In genomic region chr9:124450241-124450924, GRCh38 we compare ENCODE assay signal across 11 cellular contexts. TPM values are rescaled to one million over a fixed set of nuclear protein-coding genes. Genes with fewer than 3 reads are reported as not detected.
A peak's percentile ranks its signal among the peaks of the same experiment; 100 is the strongest.
DNase-seq lines count a peak whose midpoint lies in the region; ATAC-seq and TF ChIP-seq lines count a peak whose summit lies in the region.
"Had no signal": no experiment of that assay in that cellular context is flagged by ENCODE, and none has a peak within 500 bp of the region (broad histone marks: within the 10 kb centered on the region; RNA-seq: fewer than 3 reads in every experiment).

TSS of gene ADGRD2 (plus strand) at chr9:124450451. CDS start at chr9:124451667, 1,216 bp downstream.

- no peak within 1 kb of the TSS for H3K27ac Mint-ChIP-seq in natural killer cell
- H3K27ac Mint-ChIP-seq in natural killer cell treated with Interleukin-12 subunit alpha and Interleukin-12 subunit beta and Interleukin-15 and Interleukin-18, amount 100 ng/mL, for 72 hours, result no peak within 1 kb of the TSS
- no peak within 1 kb of the TSS for H3K27ac Mint-ChIP-seq in activated naive CD8-positive, alpha-beta T cell treated with anti-CD3 and anti-CD28 coated beads, Interleukin-2, amount 10 ng/mL, durations not matched to agents 7 days and 5 days

- H3K4me1 ChIP-seq in iPS-20b (ENCODE audit: insufficient read depth, low read length), result peaks cover 4% of the 10 kb centered on the region; the same call in 1 of the 2 replicates
- H3K4me1 ChIP-seq in aorta (ENCODE audit: control insufficient read depth in 1 of 2, insufficient read depth in 2 of 2, low read length in 2 of 2), result no peaks in the 10 kb centered on the region
- H3K4me1 ChIP-seq in tibial nerve, result peaks cover 0 to 24% (median 0%) of the 10 kb centered on the region in 4 donors

- H3K4me3 Mint-ChIP-seq in natural killer cell, result peak within 1 kb of the TSS; percentile 28
- no peak within 1 kb of the TSS for H3K4me3 Mint-ChIP-seq in natural killer cell treated with Interleukin-12 subunit alpha and Interleukin-12 subunit beta and Interleukin-15 and Interleukin-18, amount 100 ng/mL, for 72 hours
- H3K4me3 Mint-ChIP-seq in activated naive CD8-positive, alpha-beta T cell treated with anti-CD3 and anti-CD28 coated beads, Interleukin-2, amount 10 ng/mL, durations not matched to agents 7 days and 5 days, result no peak within 1 kb of the TSS

- H3K4me3 ChIP-seq in iPS-20b (ENCODE audit: low read length) (peak within 1 kb of the TSS; percentile 71), aorta (ENCODE audit: low read length in 2 of 2) (no peak within 1 kb of the TSS), tibial nerve (no peak within 1 kb of the TSS)

- no peaks in the 10 kb centered on the region for H3K4me1 Mint-ChIP-seq in natural killer cell
- H3K4me1 Mint-ChIP-seq in natural killer cell treated with Interleukin-12 subunit alpha and Interleukin-12 subunit beta and Interleukin-15 and Interleukin-18, amount 100 ng/mL, for 72 hours (ENCODE audit: low read depth in 2 of 2), result no peaks in the 10 kb centered on the region
- H3K4me1 Mint-ChIP-seq in activated naive CD8-positive, alpha-beta T cell treated with anti-CD3 and anti-CD28 coated beads, Interleukin-2, amount 10 ng/mL, durations not matched to agents 7 days and 5 days, result no peaks in the 10 kb centered on the region

- WGBS in aorta, 2 donors, result 5 to 6% methylated on average over 36 to 41 of the region's 41 CpGs
- 3 to 12% methylated on average over 19 to 39 of the region's 41 CpGs for WGBS in tibial nerve, 2 donors

- ATAC-seq in natural killer cell (peak in 2 of 3 donors; percentile 30 to 36), aorta (ENCODE audit: low FRiP score) (no peak), GM21515 (IDR thresholded peaks at IDR 0.05; ENCODE audit: unreplicated experiment) (no peak), GM19397 (IDR thresholded peaks at IDR 0.05; ENCODE audit: unreplicated experiment) (no peak)
- ATAC-seq in natural killer cell treated with Interleukin-12 subunit alpha and Interleukin-12 subunit beta and Interleukin-15 and Interleukin-18, amount 100 ng/mL, for 72 hours, result no peak
- no peak for ATAC-seq in activated naive CD8-positive, alpha-beta T cell treated with anti-CD3 and anti-CD28 coated beads, Interleukin-2, amount 10 ng/mL, durations not matched to agents 7 days and 5 days (ENCODE audit: low read depth)

- POLR2A ChIA-PET in activated naive CD8-positive, alpha-beta T cell treated with anti-CD3 and anti-CD28 coated beads, Interleukin-2, amount 10 ng/mL, durations not matched to agents 7 days and 5 days (lab: Charles Lee), result no interaction called here

- TF ChIP-seq EP300 in tibial nerve (IDR thresholded peaks at IDR 0.05), result no peak

- H3K36me3 ChIP-seq in iPS-20b (ENCODE audit: insufficient read depth, low read depth, low read length) (no peaks in the 10 kb centered on the region), aorta (ENCODE audit: control insufficient read depth in 1 of 2, insufficient read depth in 2 of 2, low read length in 1 of 2) (no peaks in the 10 kb centered on the region), tibial nerve (no peaks in the 10 kb centered on the region)

- no peaks in the 10 kb centered on the region for H3K36me3 Mint-ChIP-seq in natural killer cell
- no peaks in the 10 kb centered on the region for H3K36me3 Mint-ChIP-seq in natural killer cell treated with Interleukin-12 subunit alpha and Interleukin-12 subunit beta and Interleukin-15 and Interleukin-18, amount 100 ng/mL, for 72 hours
- H3K36me3 Mint-ChIP-seq in activated naive CD8-positive, alpha-beta T cell treated with anti-CD3 and anti-CD28 coated beads, Interleukin-2, amount 10 ng/mL, durations not matched to agents 7 days and 5 days, result no peaks in the 10 kb centered on the region

- H3K27me3 Mint-ChIP-seq in natural killer cell (ENCODE audit: low read depth in 2 of 2), result peaks cover 15 to 30% of the 10 kb centered on the region in 2 donors
- H3K27me3 Mint-ChIP-seq in natural killer cell treated with Interleukin-12 subunit alpha and Interleukin-12 subunit beta and Interleukin-15 and Interleukin-18, amount 100 ng/mL, for 72 hours, result peaks cover 0 to 12% of the 10 kb centered on the region in 2 donors
- H3K27me3 Mint-ChIP-seq in activated naive CD8-positive, alpha-beta T cell treated with anti-CD3 and anti-CD28 coated beads, Interleukin-2, amount 10 ng/mL, durations not matched to agents 7 days and 5 days, result peaks cover 36% of the 10 kb centered on the region

- TF ChIP-seq CTCF in natural killer cell (IDR thresholded peaks at IDR 0.05) (no peak), tibial nerve (IDR thresholded peaks at IDR 0.05) (no peak)

- H3K27me3 ChIP-seq in iPS-20b (ENCODE audit: insufficient read depth, low read length) (peaks cover 39% of the 10 kb centered on the region), aorta (ENCODE audit: control insufficient read depth in 1 of 2, insufficient read depth in 2 of 2, low read length in 1 of 2) (no peaks in the 10 kb centered on the region), tibial nerve (peaks cover 0 to 51% of the 10 kb centered on the region in 2 donors)

- peak within 1 kb of the TSS; percentile 54; the same call in 1 of the 2 replicates for H3K9ac ChIP-seq in iPS-20b (ENCODE audit: low read depth, low read length)

- no peaks in the 10 kb centered on the region for H3K9me3 ChIP-seq in iPS-20b (ENCODE audit: insufficient read depth, low read depth, low read length)
- H3K9me3 ChIP-seq in aorta (ENCODE audit: control insufficient read depth, low read length), result no peaks in the 10 kb centered on the region
- no peaks in the 10 kb centered on the region for H3K9me3 ChIP-seq in tibial nerve

- DNase-seq in natural killer cell (no peak), aorta (peak; percentile 42 to 71), tibial nerve (ENCODE audit: low spot score in 2 of 2) (no peak)
- no peak for DNase-seq in natural killer cell treated with Interleukin-12 subunit alpha and Interleukin-12 subunit beta and Interleukin-15 and Interleukin-18, amount 100 ng/mL, for 72 hours (ENCODE audit: low spot score)
- DNase-seq in activated naive CD8-positive, alpha-beta T cell treated with anti-CD3 and anti-CD28 coated beads, Interleukin-2, amount 10 ng/mL, durations not matched to agents 7 days and 5 days, result peak; percentile 42
- DNase-seq: central memory CD4-positive, alpha-beta T cell had no signal

- H3K27ac ChIP-seq in iPS-20b (ENCODE audit: low read length) (no peak within 1 kb of the TSS), aorta (ENCODE audit: low read depth in 1 of 2, low read length in 2 of 2) (no peak within 1 kb of the TSS), tibial nerve (no peak within 1 kb of the TSS)

- no peak for TF ChIP-seq POLR2A in tibial nerve (IDR thresholded peaks at IDR 0.05)

- intact Hi-C loops in natural killer cell (cut with micrococcal nuclease), result no loop called here
- intact Hi-C loops in aorta (cut with DNase I), result no loop called here

- no peaks in the 10 kb centered on the region for H3K9me3 Mint-ChIP-seq in natural killer cell
- H3K9me3 Mint-ChIP-seq in natural killer cell treated with Interleukin-12 subunit alpha and Interleukin-12 subunit beta and Interleukin-15 and Interleukin-18, amount 100 ng/mL, for 72 hours, result no peaks in the 10 kb centered on the region
- no peaks in the 10 kb centered on the region for H3K9me3 Mint-ChIP-seq in activated naive CD8-positive, alpha-beta T cell treated with anti-CD3 and anti-CD28 coated beads, Interleukin-2, amount 10 ng/mL, durations not matched to agents 7 days and 5 days

RNA-seq across cellular contexts. Expression of gene ADGRD2, which starts in this region (rescaled TPM):
- total RNA-seq in natural killer cell, result not detected
- total RNA-seq in natural killer cell treated with Interleukin-12 subunit alpha and Interleukin-12 subunit beta and Interleukin-15 and Interleukin-18, amount 100 ng/mL, for 72 hours, result not detected
- not detected for total RNA-seq in activated naive CD8-positive, alpha-beta T cell treated with anti-CD3 and anti-CD28 coated beads, Interleukin-2, amount 10 ng/mL, durations not matched to agents 7 days and 5 days
- not detected for total RNA-seq in aorta
- not detected for polyA plus RNA-seq in aorta
- not detected for total RNA-seq in tibial nerve
- total RNA-seq: pulmonary artery endothelial cell, SK-MEL-5 had no signal

Comparison
In these comparisons a context has a peak if more than half of its experiments do, and no peak if none do; other contexts are left out.
1. Peak in ATAC-seq in natural killer cell; RNA of the gene not detected or under 1 TPM.
2. Peak in DNase-seq in activated naive CD8-positive, alpha-beta T cell treated with anti-CD3 and anti-CD28 coated beads, Interleukin-2, amount 10 ng/mL, durations not matched to agents 7 days and 5 days; RNA of the gene not detected or under 1 TPM.
3. Peak in DNase-seq in aorta; RNA of the gene not detected or under 1 TPM.